In the genomic region with DNA sequence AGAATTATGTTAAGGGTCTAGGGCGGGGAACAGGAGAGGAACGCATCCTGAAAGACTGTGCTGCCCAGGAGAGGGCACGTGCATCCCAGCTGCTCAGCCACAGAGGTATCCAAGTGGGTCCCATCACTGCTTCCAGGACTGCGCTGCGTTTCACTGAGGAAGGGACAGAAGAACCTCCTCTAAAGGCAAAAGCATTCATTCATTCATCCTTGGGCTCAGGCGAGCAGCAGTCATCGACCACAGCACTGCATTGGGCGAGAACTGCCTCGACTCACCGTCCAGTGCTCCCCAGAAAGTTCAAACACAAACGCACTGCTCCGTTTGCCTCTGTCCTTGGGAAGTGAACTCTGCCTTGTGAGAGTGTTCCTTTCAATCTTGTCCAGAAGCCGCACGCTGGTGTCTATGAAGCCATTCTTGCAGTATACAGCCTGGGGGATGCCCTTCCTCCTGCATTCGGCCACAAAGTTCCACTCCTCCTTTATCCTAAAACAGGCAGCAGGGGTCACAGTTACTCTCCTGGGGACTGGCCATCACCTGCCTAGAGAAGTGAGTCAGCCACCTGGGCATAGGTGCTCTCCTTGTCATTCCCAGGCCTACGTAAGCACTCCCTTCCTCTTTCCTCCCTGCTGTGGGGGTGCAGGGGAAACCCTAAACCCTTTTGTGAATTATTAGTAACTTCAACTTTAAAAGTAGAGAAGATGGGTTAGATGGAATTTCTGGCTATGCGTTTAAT, we compare ENCODE assay signal across 1 cellular context.
TF ChIP-seq lines count a peak whose summit lies in the region.

No MANE protein-coding gene starts in this region.

TF ChIP-seq in IMR-90, 13 proteins besides CTCF, POLR2A, EP300 and RAD21:
- TF ChIP-seq FOS (IDR thresholded peaks at IDR 0.05; ENCODE audit: low read depth, low read length) (no peak), SMC3 (IDR thresholded peaks at IDR 0.05; ENCODE audit: low read depth, low read length) (no peak), CEBPB (IDR thresholded peaks at IDR 0.05; ENCODE audit: low read depth, low read length) (no peak), MAZ (IDR thresholded peaks at IDR 0.05; ENCODE audit: borderline replicate concordance, low read depth, low read length) (no peak), BHLHE40 (IDR thresholded peaks at IDR 0.05; ENCODE audit: low read depth, low read length) (no peak), NFE2L2 (IDR thresholded peaks at IDR 0.05; ENCODE audit: low read depth, low read length) (no peak), MAFK (IDR thresholded peaks at IDR 0.05; ENCODE audit: low read depth, low read length) (no peak), CHD1 (IDR thresholded peaks at IDR 0.05; ENCODE audit: low read depth, low read length) (no peak), MXI1 (IDR thresholded peaks at IDR 0.05; ENCODE audit: borderline replicate concordance, low read depth, low read length) (no peak), RFX5 (IDR thresholded peaks at IDR 0.05; ENCODE audit: low read depth, low read length) (no peak), RCOR1 (IDR thresholded peaks at IDR 0.05; ENCODE audit: insufficient replicate concordance, low read length) (no peak)
- TF ChIP-seq, protein P1, sequence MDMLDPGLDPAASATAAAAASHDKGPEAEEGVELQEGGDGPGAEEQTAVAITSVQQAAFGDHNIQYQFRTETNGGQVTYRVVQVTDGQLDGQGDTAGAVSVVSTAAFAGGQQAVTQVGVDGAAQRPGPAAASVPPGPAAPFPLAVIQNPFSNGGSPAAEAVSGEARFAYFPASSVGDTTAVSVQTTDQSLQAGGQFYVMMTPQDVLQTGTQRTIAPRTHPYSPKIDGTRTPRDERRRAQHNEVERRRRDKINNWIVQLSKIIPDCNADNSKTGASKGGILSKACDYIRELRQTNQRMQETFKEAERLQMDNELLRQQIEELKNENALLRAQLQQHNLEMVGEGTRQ (IDR thresholded peaks at IDR 0.05; ENCODE audit: low read depth, low read length), result no peak
- TF ChIP-seq, protein P2, sequence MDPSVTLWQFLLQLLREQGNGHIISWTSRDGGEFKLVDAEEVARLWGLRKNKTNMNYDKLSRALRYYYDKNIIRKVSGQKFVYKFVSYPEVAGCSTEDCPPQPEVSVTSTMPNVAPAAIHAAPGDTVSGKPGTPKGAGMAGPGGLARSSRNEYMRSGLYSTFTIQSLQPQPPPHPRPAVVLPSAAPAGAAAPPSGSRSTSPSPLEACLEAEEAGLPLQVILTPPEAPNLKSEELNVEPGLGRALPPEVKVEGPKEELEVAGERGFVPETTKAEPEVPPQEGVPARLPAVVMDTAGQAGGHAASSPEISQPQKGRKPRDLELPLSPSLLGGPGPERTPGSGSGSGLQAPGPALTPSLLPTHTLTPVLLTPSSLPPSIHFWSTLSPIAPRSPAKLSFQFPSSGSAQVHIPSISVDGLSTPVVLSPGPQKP (IDR thresholded peaks at IDR 0.05; ENCODE audit: borderline replicate concordance, low read depth, low read length), result no peak
